33 cellular contexts compared by ENCODE assay signal in the genomic region with DNA sequence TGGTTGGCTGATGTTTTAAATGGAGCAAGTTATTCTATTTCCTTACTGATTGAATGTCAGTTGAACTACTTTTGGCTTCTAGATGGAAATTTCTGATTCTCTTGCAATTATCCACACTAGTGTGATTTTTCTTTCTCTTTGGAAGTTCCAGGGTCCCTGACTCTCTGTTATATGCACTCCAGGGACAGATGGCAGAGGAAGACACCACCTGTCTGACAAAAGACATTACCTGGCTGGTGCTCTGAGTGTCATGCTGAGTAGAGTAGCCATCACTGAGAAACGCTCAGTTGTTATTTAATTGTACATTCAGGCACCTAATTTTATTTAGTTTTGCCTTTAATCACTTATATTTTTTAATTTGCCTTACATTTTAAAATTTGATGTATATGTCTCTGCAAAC.
"Had no signal": no experiment of that assay in that cellular context is flagged by ENCODE, and none has a peak within 500 bp of the region (broad histone marks: within the 10 kb centered on the region; RNA-seq: fewer than 3 reads in every experiment).

No MANE protein-coding gene starts in this region.

- DNase-seq: activated CD4-positive, alpha-beta T cell treated with anti-CD3 and anti-CD28 coated beads for 1 hour; activated CD4-positive, alpha-beta T cell treated with anti-CD3 and anti-CD28 coated beads for 48 hours; activated CD4-positive, CD25-positive, alpha-beta regulatory T cell; activated CD8-positive, alpha-beta T cell treated with anti-CD3 and anti-CD28 coated beads for 36 hours; activated effector memory CD4-positive, alpha-beta T cell treated with anti-CD3 and anti-CD28 coated beads, Interleukin-2, amount 50 U/mL, for 16 hours; activated naive CD4-positive, alpha-beta T cell; activated naive CD4-positive, alpha-beta T cell treated with anti-CD3 and anti-CD28 coated beads, Interleukin-2, amount 50 U/mL, for 16 hours; activated naive CD8-positive, alpha-beta T cell treated with anti-CD3 and anti-CD28 coated beads for 36 hours; activated T-cell treated with anti-CD3 and anti-CD28 coated beads, Interleukin-2, amount 50 U/mL, for 1 hour; activated T-cell treated with anti-CD3 and anti-CD28 coated beads, Interleukin-2, amount 50 U/mL, for 72 hours; amygdala; Kasumi-1; KG1; MG63; MV-4-11; NCI-H1092; NCI-H1436 treated with DMSO at 0.1 percent for 48 hours; NCI-H187 treated with DMSO at 0.1 percent for 48 hours; NCI-H2081; NCI-H2227 treated with DMSO at 0.1 percent for 48 hours; NCI-H446; NCI-H774; SHP77; SJCRH30; T1000; WERI-Rb-1 had no signal

- H3K4me1 Mint-ChIP-seq: activated naive CD8-positive, alpha-beta T cell treated with anti-CD3 and anti-CD28 coated beads for 36 hours; activated T-helper 17 cell treated with anti-CD3 and anti-CD28 coated beads, Interleukin-2, amount 50 U/mL, for 72 hours; central memory CD8-positive, alpha-beta T cell had no signal

- H3K27ac ChIP-seq: ascending aorta, cardiac muscle cell, SJCRH30, SK-N-MC, WERI-Rb-1 had no signal

- ATAC-seq: activated CD8-positive, alpha-beta T cell treated with anti-CD3 and anti-CD28 coated beads for 36 hours; activated T-cell treated with anti-CD3 and anti-CD28 coated beads, Interleukin-2, amount 50 U/mL, for 72 hours; activated T-helper 17 cell treated with anti-CD3 and anti-CD28 coated beads, Interleukin-2, amount 50 U/mL, for 72 hours; Panc1 had no signal

- H3K36me3 ChIP-seq: ascending aorta, cardiac muscle cell, MG63, SJCRH30, WERI-Rb-1 had no signal

- H3K9me3 Mint-ChIP-seq: activated CD8-positive, alpha-beta T cell treated with anti-CD3 and anti-CD28 coated beads for 36 hours; activated T-helper 17 cell treated with anti-CD3 and anti-CD28 coated beads, Interleukin-2, amount 50 U/mL, for 72 hours had no signal

- H3K36me3 Mint-ChIP-seq: activated naive CD8-positive, alpha-beta T cell treated with anti-CD3 and anti-CD28 coated beads for 36 hours had no signal

- H3K4me3 Mint-ChIP-seq: activated CD8-positive, alpha-beta T cell treated with anti-CD3 and anti-CD28 coated beads for 36 hours; activated naive CD8-positive, alpha-beta T cell treated with anti-CD3 and anti-CD28 coated beads for 36 hours; activated T-cell treated with anti-CD3 and anti-CD28 coated beads, Interleukin-2, amount 50 U/mL, for 72 hours; activated T-helper 17 cell treated with anti-CD3 and anti-CD28 coated beads, Interleukin-2, amount 50 U/mL, for 72 hours; central memory CD8-positive, alpha-beta T cell had no signal

- H3K4me3 ChIP-seq: ascending aorta, cardiac muscle cell, MG63, SJCRH30, SK-N-MC had no signal

- H3K4me1 ChIP-seq: ascending aorta, SJCRH30 had no signal

- H3K27ac Mint-ChIP-seq: activated CD8-positive, alpha-beta T cell treated with anti-CD3 and anti-CD28 coated beads for 36 hours; activated naive CD8-positive, alpha-beta T cell treated with anti-CD3 and anti-CD28 coated beads for 36 hours; activated T-cell treated with anti-CD3 and anti-CD28 coated beads, Interleukin-2, amount 50 U/mL, for 72 hours; activated T-helper 17 cell treated with anti-CD3 and anti-CD28 coated beads, Interleukin-2, amount 50 U/mL, for 72 hours had no signal

- FAIRE-seq: colon had no signal

- H3K27me3 Mint-ChIP-seq: activated CD8-positive, alpha-beta T cell treated with anti-CD3 and anti-CD28 coated beads for 36 hours; activated naive CD8-positive, alpha-beta T cell treated with anti-CD3 and anti-CD28 coated beads for 36 hours; central memory CD8-positive, alpha-beta T cell had no signal

- H3K27me3 ChIP-seq: ascending aorta, cardiac muscle cell, MG63, SJCRH30 had no signal
